ENCODE assay signal across 8 cellular contexts in the genomic region with DNA sequence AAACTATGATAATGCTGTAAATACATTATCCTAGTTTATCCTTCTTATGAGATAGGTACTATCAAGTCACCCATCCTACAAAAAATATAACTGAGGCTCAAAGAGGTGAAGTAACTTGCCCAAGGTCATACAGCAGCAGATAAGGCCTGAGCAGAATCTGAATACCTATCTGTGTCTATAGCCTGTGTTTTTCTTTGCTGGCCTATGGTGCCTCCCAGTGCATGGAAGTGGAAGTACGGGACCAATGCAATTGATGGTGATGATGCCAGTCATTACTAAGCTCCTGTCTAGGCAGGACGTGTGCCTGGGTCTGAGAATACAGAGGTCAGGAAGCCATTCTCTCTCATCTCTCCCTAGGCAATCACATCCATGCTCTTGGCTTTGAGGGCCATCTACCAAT.
DNase-seq lines count a peak whose midpoint lies in the region; ATAC-seq and TF ChIP-seq lines count a peak whose summit lies in the region.

No MANE protein-coding gene starts in this region.

- H3K4me3 ChIP-seq in GM23248 (no peak overlapping the region), coronary artery (no peak overlapping the region)

- no peaks in the 10 kb centered on the region for H3K27me3 Mint-ChIP-seq in natural killer cell (ENCODE audit: low read depth in 2 of 2)

- H3K27me3 ChIP-seq in GM23248 (replicated peaks; ENCODE audit: insufficient read depth) = no peaks in the 10 kb centered on the region

- H2AFZ ChIP-seq in GM23248 = no peak overlapping the region

- no peaks in the 10 kb centered on the region for H3K9me3 Mint-ChIP-seq in natural killer cell

- peak; percentile 95 for ATAC-seq in SK-N-SH treated with all-trans-retinoic acid at 6 μM for 48 hours
- peak in 2 of 3 donors; percentile 53 to 70 for ATAC-seq in natural killer cell

- H3K36me3 ChIP-seq in GM23248 (ENCODE audit: low read depth) = no peaks in the 10 kb centered on the region

- H3K4me2 ChIP-seq in GM23248 (ENCODE audit: unreplicated experiment) = no peak overlapping the region

- no peaks in the 10 kb centered on the region for H3F3A ChIP-seq in GM23248 (ENCODE audit: insufficient read depth)

- WGBS in GM23248 (ENCODE audit: low coverage in 1 of 2, low lambda C conversion rate in 2 of 2, missing lambda C conversion rate in 2 of 2), 2 experiments = 58 to 61% methylated on average over 2 of the region's 2 CpGs

- H3K4me3 Mint-ChIP-seq in natural killer cell = no peak overlapping the region

- H4K20me1 ChIP-seq in GM23248 (ENCODE audit: insufficient read depth) = no peaks in the 10 kb centered on the region

- peak; percentile 79 for TF ChIP-seq CTCF in 22Rv1 (IDR thresholded peaks at IDR 0.05)
- TF ChIP-seq CTCF in coronary artery (IDR thresholded peaks at IDR 0.05) = peak; percentile 15
- TF ChIP-seq CTCF in natural killer cell (IDR thresholded peaks at IDR 0.05) = peak; percentile 13

- H3K27ac Mint-ChIP-seq in natural killer cell = no peak overlapping the region

- peak; percentile 79 for DNase-seq in G401 (ENCODE audit: low spot score)
- DNase-seq in GM23248 = peak; percentile 75
- peak; percentile 41 for DNase-seq in coronary artery (ENCODE audit: low spot score)
- DNase-seq in natural killer cell = no peak
- DNase-seq in dedifferentiated amniotic fluid mesenchymal stem cell (ENCODE audit: extremely low spot score) = no peak

- H3K4me1 ChIP-seq in GM23248 (ENCODE audit: insufficient read depth) = no peaks in the 10 kb centered on the region

- no peaks in the 10 kb centered on the region for H3K36me3 Mint-ChIP-seq in natural killer cell

- H3K9me3 ChIP-seq in GM23248 (ENCODE audit: low read depth) = no peaks in the 10 kb centered on the region

- in situ Hi-C loops in G401 (cut with HindIII; ENCODE audit: low sequenced_read_pairs) (no loop called here), GM23248 (cut with MboI) (no loop called here)

- intact Hi-C loops in natural killer cell (cut with micrococcal nuclease) = loop anchor here (1.0 kb wide), 1 partner anchor 76 kb away; a partner anchor contains a TSS

- peak; percentile 44; the same call in 1 of the 2 replicates for TF ChIP-seq RAD21 in Ishikawa (IDR thresholded peaks at IDR 0.05; ENCODE audit: low read depth)

- H3K4me1 Mint-ChIP-seq in natural killer cell = no peaks in the 10 kb centered on the region

- no peaks in the 10 kb centered on the region for H3K79me2 ChIP-seq in GM23248 (ENCODE audit: insufficient read depth)

- no peak for TF ChIP-seq EP300 in Ishikawa (IDR thresholded peaks at IDR 0.05; ENCODE audit: borderline replicate concordance)

- no peaks in the 10 kb centered on the region for H3K9me2 ChIP-seq in GM23248 (ENCODE audit: insufficient read depth)

- H3K9ac ChIP-seq in GM23248 = no peak overlapping the region

- H3K27ac ChIP-seq in 22Rv1 (no peak overlapping the region), GM23248 (no peak overlapping the region), coronary artery (no peak overlapping the region)

TF ChIP-seq in Ishikawa, 13 proteins besides CTCF, POLR2A, EP300 and RAD21:
- no peak for TF ChIP-seq TEAD4 (IDR thresholded peaks at IDR 0.05)
- TF ChIP-seq TCF12 (IDR thresholded peaks at IDR 0.05; ENCODE audit: low read depth) = no peak
- no peak for TF ChIP-seq CREB1 (IDR thresholded peaks at IDR 0.05; ENCODE audit: low read depth)
- TF ChIP-seq YY1 (IDR thresholded peaks at IDR 0.05; ENCODE audit: low read depth) = no peak
- TF ChIP-seq, protein P1, sequence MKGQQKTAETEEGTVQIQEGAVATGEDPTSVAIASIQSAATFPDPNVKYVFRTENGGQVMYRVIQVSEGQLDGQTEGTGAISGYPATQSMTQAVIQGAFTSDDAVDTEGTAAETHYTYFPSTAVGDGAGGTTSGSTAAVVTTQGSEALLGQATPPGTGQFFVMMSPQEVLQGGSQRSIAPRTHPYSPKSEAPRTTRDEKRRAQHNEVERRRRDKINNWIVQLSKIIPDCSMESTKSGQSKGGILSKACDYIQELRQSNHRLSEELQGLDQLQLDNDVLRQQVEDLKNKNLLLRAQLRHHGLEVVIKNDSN (IDR thresholded peaks at IDR 0.05) = no peak
- no peak for TF ChIP-seq TAF1 (IDR thresholded peaks at IDR 0.05; ENCODE audit: low read depth)
- no peak for TF ChIP-seq CEBPB (IDR thresholded peaks at IDR 0.05)
- TF ChIP-seq, protein P2, sequence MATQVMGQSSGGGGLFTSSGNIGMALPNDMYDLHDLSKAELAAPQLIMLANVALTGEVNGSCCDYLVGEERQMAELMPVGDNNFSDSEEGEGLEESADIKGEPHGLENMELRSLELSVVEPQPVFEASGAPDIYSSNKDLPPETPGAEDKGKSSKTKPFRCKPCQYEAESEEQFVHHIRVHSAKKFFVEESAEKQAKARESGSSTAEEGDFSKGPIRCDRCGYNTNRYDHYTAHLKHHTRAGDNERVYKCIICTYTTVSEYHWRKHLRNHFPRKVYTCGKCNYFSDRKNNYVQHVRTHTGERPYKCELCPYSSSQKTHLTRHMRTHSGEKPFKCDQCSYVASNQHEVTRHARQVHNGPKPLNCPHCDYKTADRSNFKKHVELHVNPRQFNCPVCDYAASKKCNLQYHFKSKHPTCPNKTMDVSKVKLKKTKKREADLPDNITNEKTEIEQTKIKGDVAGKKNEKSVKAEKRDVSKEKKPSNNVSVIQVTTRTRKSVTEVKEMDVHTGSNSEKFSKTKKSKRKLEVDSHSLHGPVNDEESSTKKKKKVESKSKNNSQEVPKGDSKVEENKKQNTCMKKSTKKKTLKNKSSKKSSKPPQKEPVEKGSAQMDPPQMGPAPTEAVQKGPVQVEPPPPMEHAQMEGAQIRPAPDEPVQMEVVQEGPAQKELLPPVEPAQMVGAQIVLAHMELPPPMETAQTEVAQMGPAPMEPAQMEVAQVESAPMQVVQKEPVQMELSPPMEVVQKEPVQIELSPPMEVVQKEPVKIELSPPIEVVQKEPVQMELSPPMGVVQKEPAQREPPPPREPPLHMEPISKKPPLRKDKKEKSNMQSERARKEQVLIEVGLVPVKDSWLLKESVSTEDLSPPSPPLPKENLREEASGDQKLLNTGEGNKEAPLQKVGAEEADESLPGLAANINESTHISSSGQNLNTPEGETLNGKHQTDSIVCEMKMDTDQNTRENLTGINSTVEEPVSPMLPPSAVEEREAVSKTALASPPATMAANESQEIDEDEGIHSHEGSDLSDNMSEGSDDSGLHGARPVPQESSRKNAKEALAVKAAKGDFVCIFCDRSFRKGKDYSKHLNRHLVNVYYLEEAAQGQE (IDR thresholded peaks at IDR 0.05; ENCODE audit: low read depth) = no peak
- no peak for TF ChIP-seq EGR1 (IDR thresholded peaks at IDR 0.05)
- TF ChIP-seq NFIC (IDR thresholded peaks at IDR 0.05) = no peak
- TF ChIP-seq FOXM1 (IDR thresholded peaks at IDR 0.05; ENCODE audit: borderline replicate concordance, low read depth) = no peak

TF ChIP-seq in SK-N-SH treated with all-trans-retinoic acid at 6 μM for 48 hours, 23 proteins besides CTCF, POLR2A, EP300 and RAD21 (continues in another document):
- TF ChIP-seq ESRRG (CRISPR knock-in tag; IDR thresholded peaks at IDR 0.05) (no peak), OSR1 (CRISPR knock-in tag; IDR thresholded peaks at IDR 0.05) (no peak), ZC3H10 (CRISPR knock-in tag; IDR thresholded peaks at IDR 0.05) (no peak), CSDC2 (CRISPR knock-in tag; IDR thresholded peaks at IDR 0.05) (no peak), ZFP30 (CRISPR knock-in tag; IDR thresholded peaks at IDR 0.05) (no peak), ARNTL (CRISPR knock-in tag; IDR thresholded peaks at IDR 0.05; ENCODE audit: borderline replicate concordance, low read depth) (no peak), ZFP3 (CRISPR knock-in tag; IDR thresholded peaks at IDR 0.05) (no peak), ZNF565 (CRISPR knock-in tag; conservative IDR thresholded peaks at IDR 0.05; ENCODE audit: low read depth) (no peak), SNAI2 (CRISPR knock-in tag; IDR thresholded peaks at IDR 0.05) (no peak), RARB (CRISPR knock-in tag; IDR thresholded peaks at IDR 0.05) (no peak), BACH2 (CRISPR knock-in tag; IDR thresholded peaks at IDR 0.05; ENCODE audit: borderline replicate concordance) (no peak)
- TF ChIP-seq, protein P3, sequence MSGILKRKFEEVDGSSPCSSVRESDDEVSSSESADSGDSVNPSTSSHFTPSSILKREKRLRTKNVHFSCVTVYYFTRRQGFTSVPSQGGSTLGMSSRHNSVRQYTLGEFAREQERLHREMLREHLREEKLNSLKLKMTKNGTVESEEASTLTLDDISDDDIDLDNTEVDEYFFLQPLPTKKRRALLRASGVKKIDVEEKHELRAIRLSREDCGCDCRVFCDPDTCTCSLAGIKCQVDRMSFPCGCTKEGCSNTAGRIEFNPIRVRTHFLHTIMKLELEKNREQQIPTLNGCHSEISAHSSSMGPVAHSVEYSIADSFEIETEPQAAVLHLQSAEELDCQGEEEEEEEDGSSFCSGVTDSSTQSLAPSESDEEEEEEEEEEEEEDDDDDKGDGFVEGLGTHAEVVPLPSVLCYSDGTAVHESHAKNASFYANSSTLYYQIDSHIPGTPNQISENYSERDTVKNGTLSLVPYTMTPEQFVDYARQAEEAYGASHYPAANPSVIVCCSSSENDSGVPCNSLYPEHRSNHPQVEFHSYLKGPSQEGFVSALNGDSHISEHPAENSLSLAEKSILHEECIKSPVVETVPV (CRISPR knock-in tag; IDR thresholded peaks at IDR 0.05) = no peak
- TF ChIP-seq, protein P4, sequence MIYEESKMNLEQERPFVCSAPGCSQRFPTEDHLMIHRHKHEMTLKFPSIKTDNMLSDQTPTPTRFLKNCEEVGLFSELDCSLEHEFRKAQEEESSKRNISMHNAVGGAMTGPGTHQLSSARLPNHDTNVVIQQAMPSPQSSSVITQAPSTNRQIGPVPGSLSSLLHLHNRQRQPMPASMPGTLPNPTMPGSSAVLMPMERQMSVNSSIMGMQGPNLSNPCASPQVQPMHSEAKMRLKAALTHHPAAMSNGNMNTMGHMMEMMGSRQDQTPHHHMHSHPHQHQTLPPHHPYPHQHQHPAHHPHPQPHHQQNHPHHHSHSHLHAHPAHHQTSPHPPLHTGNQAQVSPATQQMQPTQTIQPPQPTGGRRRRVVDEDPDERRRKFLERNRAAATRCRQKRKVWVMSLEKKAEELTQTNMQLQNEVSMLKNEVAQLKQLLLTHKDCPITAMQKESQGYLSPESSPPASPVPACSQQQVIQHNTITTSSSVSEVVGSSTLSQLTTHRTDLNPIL (CRISPR knock-in tag; IDR thresholded peaks at IDR 0.05; ENCODE audit: low read depth) = no peak

Comparison
In these comparisons a context has a peak if more than half of its experiments do, and no peak if none do; other contexts are left out.
1. CTCF ChIP-seq: peak in every context shown above with its lines; median percentile 79 in 22Rv1; 15 in coronary artery; 13 in natural killer cell.
2. DNase-seq: peak in G401 (single experiment), GM23248 (single experiment) and coronary artery (single experiment); none in natural killer cell (single experiment) and dedifferentiated amniotic fluid mesenchymal stem cell (single experiment).